22 cellular contexts compared by ENCODE assay signal in the genomic region with DNA sequence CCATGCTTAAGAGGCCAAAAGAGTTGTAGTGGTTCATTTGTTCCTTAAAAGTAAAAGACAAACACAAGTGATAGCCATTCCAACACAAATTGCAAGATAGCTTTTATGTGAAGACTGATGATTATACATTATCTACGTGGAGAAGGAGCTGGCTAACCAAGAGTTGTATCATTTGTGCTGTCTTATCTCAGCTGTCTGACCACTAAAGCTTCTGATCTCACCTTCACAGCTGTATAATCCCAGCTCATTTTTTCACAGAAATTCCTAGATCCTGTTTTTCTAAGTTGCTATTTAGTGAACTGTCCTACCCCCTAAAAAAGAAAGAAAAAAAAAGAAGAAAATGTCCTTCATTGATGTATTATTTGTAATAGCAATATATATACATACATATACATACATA.
"Had no signal": no experiment of that assay in that cellular context is flagged by ENCODE, and none has a peak within 500 bp of the region (broad histone marks: within the 10 kb centered on the region; RNA-seq: fewer than 3 reads in every experiment).

No MANE protein-coding gene starts in this region.

- FAIRE-seq: colon had no signal

- H3K27me3 ChIP-seq: breast epithelium, left lung, neutrophil, ovary, tibial artery had no signal

- H3K4me3 ChIP-seq: breast epithelium, left lung, ovary, psoas muscle, tibial artery had no signal

- ATAC-seq: left lung; natural killer cell treated with Interleukin-12 subunit alpha and Interleukin-12 subunit beta and Interleukin-15 and Interleukin-18, amount 100 ng/mL, for 72 hours; psoas muscle; right cardiac atrium; stimulated activated naive CD8-positive, alpha-beta T cell treated with anti-CD3 and anti-CD28 coated beads, Interleukin-15, amount 100 ng/mL, for 72 hours; WTC11 had no signal

- H3K4me1 ChIP-seq: breast epithelium, psoas muscle, tibial artery had no signal

- H3K27ac ChIP-seq: breast epithelium, left lung, neutrophil, ovary, psoas muscle, tibial artery had no signal

- H3K9me3 ChIP-seq: breast epithelium, left lung, neutrophil, ovary, psoas muscle, tibial artery had no signal

- H3K36me3 ChIP-seq: breast epithelium, left lung, neutrophil, ovary, tibial artery had no signal

- DNase-seq: activated CD4-positive, alpha-beta T cell treated with anti-CD3 and anti-CD28 coated beads for 4 hours; activated CD4-positive, alpha-beta T cell treated with anti-CD3 and anti-CD28 coated beads, Interleukin-2, amount 50 U/mL, for 48 hours; activated CD8-positive, alpha-beta memory T cell treated with anti-CD3 and anti-CD28 coated beads, Interleukin-2, amount 50 U/mL, for 48 hours; activated naive CD4-positive, alpha-beta T cell; activated T-cell treated with anti-CD3 and anti-CD28 coated beads, Interleukin-2, amount 50 U/mL, for 4 hours; amniotic stem cell; effector memory CD4-positive, alpha-beta T cell; foreskin melanocyte; kidney glomerular epithelial cell; left lung; midbrain; ovary; psoas muscle; right cardiac atrium; stimulated activated CD4-positive, alpha-beta T cell treated with anti-CD3 and anti-CD28 coated beads, Interleukin-12 subunit alpha, Interleukin-12 subunit beta, amount 100 ng/mL, for 4 hours; stimulated activated naive CD8-positive, alpha-beta T cell treated with anti-CD3 and anti-CD28 coated beads, Interleukin-15, amount 100 ng/mL, for 72 hours; tibial artery had no signal
